Comparison of ENCODE assay signal across 8 cellular contexts in genomic region chrX:129772796-129773431, GRCh38. TPM values are rescaled to one million over a fixed set of nuclear protein-coding genes. Genes with fewer than 3 reads are reported as not detected.
DNase-seq lines count a peak whose midpoint lies in the region; ATAC-seq and TF ChIP-seq lines count a peak whose summit lies in the region.

No MANE protein-coding gene starts in this region.

- H3K9me3 ChIP-seq in tibial artery = no peaks in the 10 kb centered on the region

- no peaks in the 10 kb centered on the region for H3K27me3 ChIP-seq in tibial artery

- H3K27ac ChIP-seq in tibial artery = no peak overlapping the region

- H3K36me3 ChIP-seq in tibial artery = no peaks in the 10 kb centered on the region

- DNase-seq in activated effector memory CD4-positive, alpha-beta T cell treated with anti-CD3 and anti-CD28 coated beads, Interleukin-2, amount 50 U/mL, for 16 hours = peak; percentile 67
- DNase-seq in activated effector memory CD4-positive, alpha-beta T cell treated with Interleukin-2 at 50 U/mL for 16 hours = no peak
- DNase-seq in SKM-1 treated with dmso at 0.1 percent for 144 hours (lab: John Stamatoyannopoulos, UW; ENCODE audit: unreplicated experiment) (peak; percentile 91), left cardiac atrium (peak; percentile 59), tibial artery (peak; percentile 53 to 77), D341Med (ENCODE audit: low spot score) (no peak)
- DNase-seq in effector CD4-positive, alpha-beta T cell = no peak

- ATAC-seq in HG03025 (IDR thresholded peaks at IDR 0.05; ENCODE audit: low FRiP score, unreplicated experiment) (peak; percentile 72), left cardiac atrium (peak; percentile 50 to 81)

- no peak overlapping the region for H3K4me3 ChIP-seq in tibial artery

- no peaks in the 10 kb centered on the region for H3K4me1 ChIP-seq in tibial artery

- TF ChIP-seq CTCF in tibial artery (IDR thresholded peaks at IDR 0.05) = no peak

- intact Hi-C loops in left cardiac atrium (cut with DNase I) = no loop called here
- intact Hi-C loops in tibial artery (cut with DNase I; ENCODE audit: low total_unique reads) = no loop called here

RNA-seq across cellular contexts. Expression of gene SASH3, which starts 6.8 kb away (rescaled TPM):
- total RNA-seq in left cardiac atrium = 1 to 10 TPM; 5.8 to 9.2 TPM

RNA-seq across cellular contexts. Expression of gene XPNPEP2, which starts 34.1 kb away (rescaled TPM):
- total RNA-seq in left cardiac atrium = 1 to 10 TPM; 2.0 to 2.5 TPM

Comparison
In these comparisons a context has a peak if more than half of its experiments do, and no peak if none do; other contexts are left out.
1. DNase-seq: peak in activated effector memory CD4-positive, alpha-beta T cell treated with anti-CD3 and anti-CD28 coated beads, Interleukin-2, amount 50 U/mL, for 16 hours (single experiment), SKM-1 treated with dmso at 0.1 percent for 144 hours (single experiment), left cardiac atrium (single experiment) and tibial artery (2 of 2); none in activated effector memory CD4-positive, alpha-beta T cell treated with Interleukin-2 at 50 U/mL for 16 hours (single experiment), effector CD4-positive, alpha-beta T cell (single experiment) and D341Med (single experiment).